ENCODE assay signal across 8 cellular contexts in genomic region chr2:69012310-69013122, GRCh38. TPM values are rescaled to one million over a fixed set of nuclear protein-coding genes. Genes with fewer than 3 reads are reported as not detected.
DNase-seq lines count a peak whose midpoint lies in the region; ATAC-seq, FAIRE-seq and TF ChIP-seq lines count a peak whose summit lies in the region.

No MANE protein-coding gene starts in this region.

- H3K36me3 ChIP-seq in Peyer's patch (no peaks in the 10 kb centered on the region), vagina (no peaks in the 10 kb centered on the region)

- TF ChIP-seq CTCF in D721Med (IDR thresholded peaks at IDR 0.05; ENCODE audit: insufficient read depth, missing control alignments) (peak; percentile 81), Peyer's patch (IDR thresholded peaks at IDR 0.05) (peak; percentile 36 to 73 (median 52)), vagina (IDR thresholded peaks at IDR 0.05) (peak; percentile 63 to 90 (median 84))

- no peak for TF ChIP-seq POLR2A in Peyer's patch (IDR thresholded peaks at IDR 0.05)
- TF ChIP-seq POLR2A in vagina (IDR thresholded peaks at IDR 0.05): no peak

- DNase-seq in D721Med (ENCODE audit: insufficient read length, low spot score): peak; percentile 40
- peak; percentile 37 to 71 (median 68) for DNase-seq in Peyer's patch
- DNase-seq in activated gamma-delta T cell treated with anti-CD3 and anti-CD28 coated beads, Interleukin-2, amount 50 U/mL, for 16 hours (ENCODE audit: low read depth): peak; percentile 7
- peak; percentile 56 to 90 (median 78) for DNase-seq in head of caudate nucleus
- DNase-seq in occipital lobe (lab: John Stamatoyannopoulos, UW): peak; percentile 51
- DNase-seq in vagina (ENCODE audit: extremely low spot score in 2 of 2): no peak

- H3K4me3 ChIP-seq in Peyer's patch (peak overlapping the region; percentile 44 to 65 (median 51)), vagina (peak overlapping the region; percentile 81 to 86)

- FAIRE-seq in D721Med (lab: Jason Lieb, UNC): no peak

- ATAC-seq in HG02852 (IDR thresholded peaks at IDR 0.05; ENCODE audit: unreplicated experiment): peak; percentile 69
- no peak for ATAC-seq in HG03342 (IDR thresholded peaks at IDR 0.05; ENCODE audit: unreplicated experiment)

- intact Hi-C loops in head of caudate nucleus (cut with DNase I) (loop anchor here (10.0 kb wide), 1 partner anchor 292 kb away; no protein-coding TSS in a partner anchor), vagina (cut with DNase I) (loop anchor here (2.0 kb wide), 1 partner anchor 294 kb away; no protein-coding TSS in a partner anchor)

- H3K27me3 ChIP-seq in Peyer's patch (no peaks in the 10 kb centered on the region), vagina (no peaks in the 10 kb centered on the region)

- H3K27ac ChIP-seq in Peyer's patch: peak overlapping the region in 3 of 4 donors; percentile 60 to 78 (median 77)
- peak overlapping the region; percentile 95 for H3K27ac ChIP-seq in vagina

- H3K9me3 ChIP-seq in Peyer's patch (no peaks in the 10 kb centered on the region), vagina (no peaks in the 10 kb centered on the region)

- peaks cover 0 to 7% (median 4%) of the 10 kb centered on the region in 4 donors for H3K4me1 ChIP-seq in Peyer's patch
- peaks cover 36% of the 10 kb centered on the region for H3K4me1 ChIP-seq in vagina

RNA-seq across cellular contexts. Expression of gene ANTXR1, which starts 0.5 kb away (rescaled TPM):
- total RNA-seq in Peyer's patch (10 to 100 TPM in 3 of 4 donors, 1 to 10 TPM in 1; 5.4 to 39.6 (median 25.0) TPM), occipital lobe (9.8 TPM), vagina (102 TPM)

RNA-seq across cellular contexts. Expression of gene GKN1, which starts 38.1 kb away (rescaled TPM):
- not detected for total RNA-seq in Peyer's patch
- total RNA-seq in occipital lobe: not detected
- total RNA-seq in vagina: not detected

RNA-seq across cellular contexts. Expression of gene GKN2, which starts 59.8 kb away (rescaled TPM):
- total RNA-seq in Peyer's patch: not detected
- total RNA-seq in occipital lobe: not detected
- not detected for total RNA-seq in vagina

Comparison
In these comparisons a context has a peak if more than half of its experiments do, and no peak if none do; other contexts are left out.
1. DNase-seq: peak in D721Med (single experiment), Peyer's patch (3 of 3), activated gamma-delta T cell treated with anti-CD3 and anti-CD28 coated beads, Interleukin-2, amount 50 U/mL, for 16 hours (single experiment), head of caudate nucleus (42 of 42) and occipital lobe (single experiment); none in vagina (0 of 2).
2. Peak in every context shown above with its lines, with median percentiles within 50 percentile points of each other: CTCF ChIP-seq.